7 cellular contexts compared by ENCODE assay signal in genomic region chr6:35670453-35670852, GRCh38. TPM values are rescaled to one million over a fixed set of nuclear protein-coding genes. Genes with fewer than 3 reads are reported as not detected.
DNase-seq lines count a peak whose midpoint lies in the region; ATAC-seq, FAIRE-seq and TF ChIP-seq lines count a peak whose summit lies in the region.
"Not testable (repeated sequence)": the region's sequence is repeated elsewhere in the genome, so short reads cannot be mapped to it uniquely, and the experiment has no call there.

No MANE protein-coding gene starts in this region.

- peaks cover 62% of the 10 kb centered on the region for H3K4me1 Mint-ChIP-seq in activated CD4-positive, alpha-beta memory T cell treated with anti-CD3 and anti-CD28 coated beads, Interleukin-2, amount 10 ng/mL, durations not matched to agents 7 days and 5 days
- H3K4me1 Mint-ChIP-seq in activated naive CD4-positive, alpha-beta T cell treated with anti-CD3 and anti-CD28 coated beads for 36 hours (ENCODE audit: low read depth), result peaks cover 68% of the 10 kb centered on the region
- peaks cover 16 to 81% (median 57%) of the 10 kb centered on the region in 4 donors for H3K4me1 Mint-ChIP-seq in naive thymus-derived CD8-positive, alpha-beta T cell

- H3K79me2 ChIP-seq in SU-DHL-6 (ENCODE audit: insufficient read depth, low read length), result peaks cover 99% of the 10 kb centered on the region
- H3K79me2 ChIP-seq in GM12878 (ENCODE audit: control insufficient read depth, insufficient read depth, low read length), result peaks cover 58% of the 10 kb centered on the region

- not testable (repeated sequence) for H3K36me3 Mint-ChIP-seq in activated CD4-positive, alpha-beta memory T cell treated with anti-CD3 and anti-CD28 coated beads, Interleukin-2, amount 10 ng/mL, durations not matched to agents 7 days and 5 days (ENCODE audit: low read depth)
- H3K36me3 Mint-ChIP-seq in activated naive CD4-positive, alpha-beta T cell treated with anti-CD3 and anti-CD28 coated beads for 36 hours (ENCODE audit: low read depth), result peaks cover 10% of the 10 kb centered on the region
- peaks cover 0 to 28% (median 6%) of the 10 kb centered on the region in 3 donors for H3K36me3 Mint-ChIP-seq in naive thymus-derived CD8-positive, alpha-beta T cell

- H3K27ac Mint-ChIP-seq in activated CD4-positive, alpha-beta memory T cell treated with anti-CD3 and anti-CD28 coated beads, Interleukin-2, amount 10 ng/mL, durations not matched to agents 7 days and 5 days, result peak overlapping the region; percentile 31
- peak overlapping the region; percentile 96 for H3K27ac Mint-ChIP-seq in activated naive CD4-positive, alpha-beta T cell treated with anti-CD3 and anti-CD28 coated beads for 36 hours
- H3K27ac Mint-ChIP-seq in naive thymus-derived CD8-positive, alpha-beta T cell, result peak overlapping the region; percentile 34 to 98 (median 92)

- not testable (repeated sequence) for H3K27me3 ChIP-seq in BLaER1 treated with 17β-estradiol and CSF1 and Interleukin-3, amounts not matched to agents 10 nM and 100 nM; SU-DHL-6 (ENCODE audit: low read length); GM12878 (replicated peaks in 1 of 2; ENCODE audit: control insufficient read depth in 2 of 2, insufficient read depth in 2 of 2, low read length in 1 of 2)

- FAIRE-seq in G401.6 (lab: Jason Lieb, UNC), result peak; percentile 41
- FAIRE-seq in GM12878 (lab: Jason Lieb, UNC), result not testable (repeated sequence)

- intact Hi-C loops in activated naive CD4-positive, alpha-beta T cell treated with anti-CD3 and anti-CD28 coated beads for 36 hours (cut with micrococcal nuclease); GM12878 (cut with micrococcal nuclease; ENCODE audit: unreplicated experiment): not testable (repeated sequence)

- POLR2A ChIA-PET in activated CD4-positive, alpha-beta memory T cell treated with anti-CD3 and anti-CD28 coated beads, Interleukin-2, amount 10 ng/mL, durations not matched to agents 7 days and 5 days (lab: Charles Lee), result interaction anchor here (1.9 to 2.0 kb wide), 2 partner anchors 17 to 69 kb away, joined by 10 to 13 read pairs; no protein-coding TSS in a partner anchor
- POLR2A ChIA-PET in GM12878 (lab: Charles Lee), result interaction anchor here (0.6 to 4.7 kb wide), 3 partner anchors 9 to 127 kb away, joined by 3 to 40 read pairs (median 9); partner anchors contain the start of gene FKBP5
- POLR2A ChIA-PET in naive thymus-derived CD8-positive, alpha-beta T cell (lab: Charles Lee), result interaction anchor here (0.6 to 0.8 kb wide), 3 partner anchors 9 to 23 kb away, joined by 4 read pairs; no protein-coding TSS in a partner anchor

- H3K36me3 ChIP-seq in BLaER1 treated with 17β-estradiol and CSF1 and Interleukin-3, amounts not matched to agents 10 nM and 100 nM, result peaks cover 0 to 18% (median 0%) of the 10 kb centered on the region in 11 experiments; a peak in 4 of 22 replicates
- peaks cover 17% of the 10 kb centered on the region; the same call in 1 of the 2 replicates for H3K36me3 ChIP-seq in SU-DHL-6 (ENCODE audit: low read length)
- not testable (repeated sequence) for H3K36me3 ChIP-seq in GM12878 (ENCODE audit: control insufficient read depth in 2 of 2, insufficient read depth in 2 of 2, low read length in 1 of 2)

- RAD21 ChIA-PET in GM12878 (lab: Charles Lee; ENCODE audit: unreplicated experiment), result interaction anchor here (0.6 to 2.8 kb wide), 4 partner anchors 11 to 62 kb away, joined by 3 to 22 read pairs (median 14); no protein-coding TSS in a partner anchor

- not testable (repeated sequence) for H3K4me3 Mint-ChIP-seq in activated CD4-positive, alpha-beta memory T cell treated with anti-CD3 and anti-CD28 coated beads, Interleukin-2, amount 10 ng/mL, durations not matched to agents 7 days and 5 days; activated naive CD4-positive, alpha-beta T cell treated with anti-CD3 and anti-CD28 coated beads for 36 hours
- H3K4me3 Mint-ChIP-seq in naive thymus-derived CD8-positive, alpha-beta T cell, result peak overlapping the region in 7 of 10 donors; percentile 15 to 68 (median 44)

- H3K4me1 ChIP-seq in BLaER1 treated with 17β-estradiol and CSF1 and Interleukin-3, amounts not matched to agents 10 nM and 100 nM, result peaks cover 33 to 67% (median 48%) of the 10 kb centered on the region in 10 experiments
- H3K4me1 ChIP-seq in GM12878 (ENCODE audit: control insufficient read depth, insufficient read depth, low read length), result peaks cover 10% of the 10 kb centered on the region

- H3F3A ChIP-seq in SU-DHL-6 (ENCODE audit: insufficient read depth), result peaks cover 47% of the 10 kb centered on the region

- in situ Hi-C loops in GM12878 (cut with MboI), result not testable (repeated sequence)

- not testable (repeated sequence) for BruUV-seq in GM12878 (replicated peaks; lab: Mats Ljungman, UMichigan)

- not testable (repeated sequence) for TF ChIP-seq EP300 in GM12878 (IDR thresholded peaks at IDR 0.05; ENCODE audit: borderline replicate concordance in 1 of 2, control insufficient read depth in 1 of 2, low read depth in 2 of 2, low read length in 2 of 2)

- not testable (repeated sequence) for H3K9me2 ChIP-seq in SU-DHL-6 (replicated peaks; ENCODE audit: insufficient read depth, low read length)

- not testable (repeated sequence) for H3K27me3 Mint-ChIP-seq in activated CD4-positive, alpha-beta memory T cell treated with anti-CD3 and anti-CD28 coated beads, Interleukin-2, amount 10 ng/mL, durations not matched to agents 7 days and 5 days; activated naive CD4-positive, alpha-beta T cell treated with anti-CD3 and anti-CD28 coated beads for 36 hours (ENCODE audit: low read depth); naive thymus-derived CD8-positive, alpha-beta T cell

- peak overlapping the region in 1 of 11 experiments; percentile 77; a peak in 2 of 22 replicates for H3K9ac ChIP-seq in BLaER1 treated with 17β-estradiol and CSF1 and Interleukin-3, amounts not matched to agents 10 nM and 100 nM
- not testable (repeated sequence) for H3K9ac ChIP-seq in SU-DHL-6 (ENCODE audit: low read length); GM12878 (ENCODE audit: control insufficient read depth, insufficient read depth, low read length)

- CTCF ChIA-PET in activated CD4-positive, alpha-beta memory T cell treated with anti-CD3 and anti-CD28 coated beads, Interleukin-2, amount 10 ng/mL, durations not matched to agents 7 days and 5 days (lab: Charles Lee), result interaction anchor here (1.5 kb wide), 2 partner anchors 17 to 46 kb away, joined by 5 to 6 read pairs; no protein-coding TSS in a partner anchor
- CTCF ChIA-PET in activated naive CD4-positive, alpha-beta T cell treated with anti-CD3 and anti-CD28 coated beads for 36 hours (lab: Charles Lee), result interaction anchor here (2.7 kb wide), 1 partner anchor 11 kb away, joined by 7 read pairs; no protein-coding TSS in a partner anchor
- CTCF ChIA-PET in GM12878 (lab: Yijun Ruan, JAX), result interaction anchor here (1.8 to 8.6 kb wide), 4 partner anchors 10 to 86 kb away, joined by 5 to 54 read pairs (median 17); partner anchors contain the start of gene ARMC12

- H3K27ac ChIP-seq in BLaER1 treated with 17β-estradiol and CSF1 and Interleukin-3, amounts not matched to agents 10 nM and 100 nM, result peak overlapping the region in 10 of 11 experiments; percentile 32 to 86 (median 82); a peak in 11 of 22 replicates
- not testable (repeated sequence) for H3K27ac ChIP-seq in SU-DHL-6 (ENCODE audit: low read depth, low read length); GM12878 (ENCODE audit: control insufficient read depth, insufficient read depth)

- H3K9me3 ChIP-seq in BLaER1 treated with 17β-estradiol and CSF1 and Interleukin-3, amounts not matched to agents 10 nM and 100 nM (replicated peaks in 1 of 11); SU-DHL-6 (ENCODE audit: insufficient read depth, low read length); GM12878 (replicated peaks; ENCODE audit: control insufficient read depth, insufficient read depth, low read length): not testable (repeated sequence)

- WGBS in GM12878 (ENCODE audit: insufficient coverage, insufficient replicate concordance, low lambda C conversion rate, missing lambda C conversion rate), result 100% methylated on average over 9 of the region's 9 CpGs

- SMC1A ChIA-PET in GM12878 (lab: Charles Lee; ENCODE audit: uncharacterized antibody, unreplicated experiment), result interaction anchor here (1.8 to 4.9 kb wide), 3 partner anchors 11 to 66 kb away, joined by 11 to 69 read pairs (median 30); partner anchors contain the start of gene ARMC12

- H3K9me3 Mint-ChIP-seq in activated CD4-positive, alpha-beta memory T cell treated with anti-CD3 and anti-CD28 coated beads, Interleukin-2, amount 10 ng/mL, durations not matched to agents 7 days and 5 days; activated naive CD4-positive, alpha-beta T cell treated with anti-CD3 and anti-CD28 coated beads for 36 hours; naive thymus-derived CD8-positive, alpha-beta T cell: not testable (repeated sequence)

- not testable (repeated sequence) for H2AFZ ChIP-seq in SU-DHL-6 (ENCODE audit: low read depth, low read length, severe bottlenecking); GM12878 (ENCODE audit: control insufficient read depth, low read depth, low read length)

- H4K20me1 ChIP-seq in BLaER1 treated with 17β-estradiol and CSF1 and Interleukin-3, amounts not matched to agents 10 nM and 100 nM; GM12878 (ENCODE audit: control insufficient read depth, insufficient read depth): not testable (repeated sequence)
- H4K20me1 ChIP-seq in SU-DHL-6 (ENCODE audit: low read depth, low read length), result peaks cover 40% of the 10 kb centered on the region

- not testable (repeated sequence) for TF ChIP-seq RAD21 in GM12878 (IDR thresholded peaks at IDR 0.05; ENCODE audit: insufficient read depth, low read depth, low read length)

- not testable (repeated sequence) for H3K4me3 ChIP-seq in BLaER1 treated with 17β-estradiol and CSF1 and Interleukin-3, amounts not matched to agents 10 nM and 100 nM; SU-DHL-6 (ENCODE audit: insufficient read depth, low read length, poor library complexity, severe bottlenecking); GM12878

- ATAC-seq in GM12878; naive thymus-derived CD8-positive, alpha-beta T cell: not testable (repeated sequence)

- peak overlapping the region in 9 of 11 experiments; percentile 11 to 99 (median 83); a peak in 14 of 22 replicates for H3K4me2 ChIP-seq in BLaER1 treated with 17β-estradiol and CSF1 and Interleukin-3, amounts not matched to agents 10 nM and 100 nM
- H3K4me2 ChIP-seq in SU-DHL-6 (ENCODE audit: low read depth, low read length, poor library complexity, severe bottlenecking), result peak overlapping the region; percentile 48
- H3K4me2 ChIP-seq in GM12878 (ENCODE audit: control insufficient read depth, insufficient read depth), result not testable (repeated sequence)

- not testable (repeated sequence) for TF ChIP-seq POLR2A in GM12878 (IDR thresholded peaks at IDR 0.05; ENCODE audit: low read depth, low read length)

- not testable (repeated sequence) for DNase-seq in activated CD4-positive, alpha-beta memory T cell treated with anti-CD3 and anti-CD28 coated beads, Interleukin-2, amount 10 ng/mL, durations not matched to agents 7 days and 5 days; activated naive CD4-positive, alpha-beta T cell treated with anti-CD3 and anti-CD28 coated beads for 36 hours; GM12878 (ENCODE audit: low read depth, low spot score); naive thymus-derived CD8-positive, alpha-beta T cell

- not testable (repeated sequence) for TF ChIP-seq CTCF in SU-DHL-6 (IDR thresholded peaks at IDR 0.05; ENCODE audit: insufficient read depth, low read length, poor library complexity, severe bottlenecking); GM12878 (IDR thresholded peaks at IDR 0.05 in 2 of 3, conservative IDR thresholded peaks at IDR 0.05 in 1 of 3; ENCODE audit: control insufficient read depth in 2 of 3, extremely low read depth in 1 of 3, insufficient read depth in 1 of 3, low read depth in 3 of 3, low read length in 3 of 3)

RNA-seq across cellular contexts. Expression of gene FKBP5, which starts 18.3 kb away (rescaled TPM):
- 10 to 100 TPM; 51.1 to 51.5 TPM for total RNA-seq in activated CD4-positive, alpha-beta memory T cell treated with anti-CD3 and anti-CD28 coated beads, Interleukin-2, amount 10 ng/mL, durations not matched to agents 7 days and 5 days
- total RNA-seq in activated naive CD4-positive, alpha-beta T cell treated with anti-CD3 and anti-CD28 coated beads for 36 hours, result 100 to 1,000 TPM; 202 to 208 TPM
- total RNA-seq in GM12878 (2013; cell fraction: nucleolus; rRNA removed), result 45.6 and 48.8 TPM in 2 replicates
- 60.3 and 67.8 TPM in 2 replicates for total RNA-seq in GM12878 (2014; rRNA removed)
- total RNA-seq in GM12878 (2014; rRNA removed; fragmentation: Illumina TruSeq; extraction: Trizol), result 44.7 and 46.2 TPM in 2 replicates
- 81.2 and 82.8 TPM in 2 replicates for total RNA-seq in GM12878 (2021)
- 27.6 TPM for polyA plus RNA-seq in GM12878 (2011; ENCODE audit: low read depth)
- polyA plus RNA-seq in GM12878 (2011; rRNA removed), result 64.1 and 65.0 TPM in 2 replicates
- polyA plus RNA-seq in GM12878 (2011; cell fraction: cytosol; rRNA removed), result 26.7 and 37.5 TPM in 2 replicates
- polyA plus RNA-seq in GM12878 (2011; cell fraction: nucleus; rRNA removed), result 19.4 and 28.0 TPM in 2 replicates
- 29.6 and 33.1 TPM in 2 replicates for polyA plus RNA-seq in GM12878 (2012)
- polyA plus RNA-seq in GM12878 (2014; fragmentation: Illumina TruSeq; extraction: Trizol), result 123 and 153 TPM in 2 replicates
- polyA plus RNA-seq in GM12878 (2014; fragmentation: Nextera tagmentation; extraction: Ambion mirVana), result 10 to 100 TPM; 29.0 to 33.5 TPM
- 54.7 and 60.5 TPM in 2 replicates for polyA plus RNA-seq in GM12878 (2014; rRNA removed)
- 100 to 1,000 TPM; 121 to 122 TPM for polyA plus RNA-seq in GM12878 (2016; fragmentation: Nextera tagmentation; extraction: Ambion mirVana)
- polyA minus RNA-seq in GM12878 (2011; rRNA and poly(A)+ RNA removed), result 27.7 and 34.5 TPM in 2 replicates
- polyA minus RNA-seq in GM12878 (2011; cell fraction: cytosol; rRNA and poly(A)+ RNA removed), result 14.0 and 18.9 TPM in 2 replicates
- polyA minus RNA-seq in GM12878 (2011; cell fraction: nucleus; rRNA and poly(A)+ RNA removed), result 8.8 and 15.2 TPM in 2 replicates
- total RNA-seq in naive thymus-derived CD8-positive, alpha-beta T cell, result 10 to 100 TPM; 75.4 to 79.1 TPM
- 100 to 1,000 TPM; 108 to 297 (median 154) TPM for polyA plus RNA-seq in naive thymus-derived CD8-positive, alpha-beta T cell

Comparison
In these comparisons a context has a peak if more than half of its experiments do, and no peak if none do; other contexts are left out.
1. H3K27ac Mint-ChIP-seq: peak in every context shown above with its lines; median percentile 96 in activated naive CD4-positive, alpha-beta T cell treated with anti-CD3 and anti-CD28 coated beads for 36 hours; 92 in naive thymus-derived CD8-positive, alpha-beta T cell; 31 in activated CD4-positive, alpha-beta memory T cell treated with anti-CD3 and anti-CD28 coated beads, Interleukin-2, amount 10 ng/mL, durations not matched to agents 7 days and 5 days.